In genomic region chr2:45773909-45774308, GRCh38 we compare ENCODE assay signal across 23 cellular contexts.
A peak's percentile ranks its signal among the peaks of the same experiment; 100 is the strongest.
DNase-seq lines count a peak whose midpoint lies in the region; ATAC-seq and TF ChIP-seq lines count a peak whose summit lies in the region.
"Had no signal": no experiment of that assay in that cellular context is flagged by ENCODE, and none has a peak within 500 bp of the region (broad histone marks: within the 10 kb centered on the region; RNA-seq: fewer than 3 reads in every experiment).

No MANE protein-coding gene starts in this region.

- H3K36me3 ChIP-seq in neuronal stem cell (replicated peaks in 1 of 2; ENCODE audit: control insufficient read depth in 2 of 2, insufficient read depth in 2 of 2, low read length in 2 of 2) (no peaks in the 10 kb centered on the region), A673 (ENCODE audit: insufficient read depth, low read length, poor library complexity, severe bottlenecking) (no peaks in the 10 kb centered on the region)
- H3K36me3 ChIP-seq: SJCRH30 had no signal

- peak overlapping the region; percentile 59 for H3K27ac ChIP-seq in right cardiac atrium (ENCODE audit: low read length)
- no peak overlapping the region for H3K27ac ChIP-seq in neuronal stem cell (replicated peaks; ENCODE audit: low read length)
- no peak overlapping the region for H3K27ac ChIP-seq in A673 (ENCODE audit: low read depth, low read length, poor library complexity, severe bottlenecking)
- H3K27ac ChIP-seq: GM23248, SJCRH30 had no signal

- H2BK12ac ChIP-seq in neuronal stem cell (ENCODE audit: low read length): no peak overlapping the region

- H3K9me3 ChIP-seq in right cardiac atrium (ENCODE audit: control insufficient read depth, low read length) (no peaks in the 10 kb centered on the region), neuronal stem cell (replicated peaks in 1 of 2; ENCODE audit: control insufficient read depth in 2 of 2, insufficient read depth in 1 of 2, low read depth in 1 of 2, low read length in 2 of 2) (no peaks in the 10 kb centered on the region), A673 (ENCODE audit: low read depth, low read length, poor library complexity, severe bottlenecking) (no peaks in the 10 kb centered on the region)
- H3K9me3 ChIP-seq: BE2C, SJCRH30 had no signal

- H3K4me3 ChIP-seq in right cardiac atrium (ENCODE audit: low read length) (no peak overlapping the region), neuronal stem cell (ENCODE audit: low read length in 2 of 2) (no peak overlapping the region), A673 (ENCODE audit: low read depth, low read length, poor library complexity, severe bottlenecking) (no peak overlapping the region)
- H3K4me3 ChIP-seq: GM23248, K562, SJCRH30 had no signal

- no TSS peak for BruUV-seq in A673 (replicated peaks; lab: Mats Ljungman, UMichigan)

- H3K4ac ChIP-seq in neuronal stem cell (ENCODE audit: low read length): no peak overlapping the region

- CTCF ChIA-PET in A673 (lab: Charles Lee): no interaction called here

- no peaks in the 10 kb centered on the region for H3K36me3 Mint-ChIP-seq in dendritic cell treated with granulocyte-macrophage colony-stimulating factor and Interleukin-4, amounts not matched to agents 40 ng/mL and 50 ng/mL, for 4 days (ENCODE audit: low read depth)
- H3K36me3 Mint-ChIP-seq: CD4-positive, CD25-positive, alpha-beta regulatory T cell had no signal

- no peak overlapping the region for H3K23ac ChIP-seq in neuronal stem cell (ENCODE audit: low read depth, low read length, poor library complexity)

- intact Hi-C loops in right cardiac atrium (cut with DNase I): loop anchor here in 2 of 4 donors (5.0 to 10.0 kb wide), 2 partner anchors 122 to 161 kb away; partner anchors contain the start of gene PRKCE (in 2 of the 2)
- intact Hi-C loops in Right ventricle myocardium inferior (cut with DNase I): no loop called here
- intact Hi-C loops in dendritic cell treated with granulocyte-macrophage colony-stimulating factor and Interleukin-4, amounts not matched to agents 40 ng/mL and 50 ng/mL, for 4 days (cut with micrococcal nuclease): no loop called here
- intact Hi-C loops in A673 (cut with micrococcal nuclease; ENCODE audit: unreplicated experiment): no loop called here

- H3K18ac ChIP-seq in neuronal stem cell (ENCODE audit: low read length): peak overlapping the region; percentile 48

- peak overlapping the region; percentile 63 for H3K27ac Mint-ChIP-seq in dendritic cell treated with granulocyte-macrophage colony-stimulating factor and Interleukin-4, amounts not matched to agents 40 ng/mL and 50 ng/mL, for 4 days
- H3K27ac Mint-ChIP-seq: CD4-positive, CD25-positive, alpha-beta regulatory T cell; H9 had no signal

- H3K4me1 ChIP-seq in right cardiac atrium (ENCODE audit: control insufficient read depth, insufficient read depth, low read length) (peaks cover 23% of the 10 kb centered on the region), neuronal stem cell (ENCODE audit: control insufficient read depth in 2 of 2, insufficient read depth in 1 of 2, low read depth in 1 of 2, low read length in 2 of 2) (peaks cover 18 to 22% of the 10 kb centered on the region in 2 donors), A673 (ENCODE audit: insufficient read depth, low read length, poor library complexity, severe bottlenecking) (no peaks in the 10 kb centered on the region)
- H3K4me1 ChIP-seq: SJCRH30 had no signal

- no peak overlapping the region for H2AFZ ChIP-seq in neuronal stem cell (ENCODE audit: low read length)
- H2AFZ ChIP-seq: GM23248 had no signal

- H3K4me3 Mint-ChIP-seq in dendritic cell treated with granulocyte-macrophage colony-stimulating factor and Interleukin-4, amounts not matched to agents 40 ng/mL and 50 ng/mL, for 4 days: no peak overlapping the region
- H3K4me3 Mint-ChIP-seq: CD4-positive, CD25-positive, alpha-beta regulatory T cell; H9 had no signal

- H2BK120ac ChIP-seq in neuronal stem cell (ENCODE audit: low read depth, low read length): no peak overlapping the region

- H3K9me3 Mint-ChIP-seq in dendritic cell treated with granulocyte-macrophage colony-stimulating factor and Interleukin-4, amounts not matched to agents 40 ng/mL and 50 ng/mL, for 4 days: no peaks in the 10 kb centered on the region
- H3K9me3 Mint-ChIP-seq: H9 had no signal

- peak overlapping the region; percentile 39 for H3K14ac ChIP-seq in neuronal stem cell (ENCODE audit: low read length)

- peak overlapping the region; percentile 33 for H3K9ac ChIP-seq in neuronal stem cell (ENCODE audit: low read depth, low read length, poor library complexity)
- H3K9ac ChIP-seq: GM23248 had no signal

- no peak overlapping the region for H2BK5ac ChIP-seq in neuronal stem cell (ENCODE audit: low read length)

- H3K79me1 ChIP-seq in neuronal stem cell (ENCODE audit: low read depth, low read length): no peaks in the 10 kb centered on the region

- H3K4me1 Mint-ChIP-seq in dendritic cell treated with granulocyte-macrophage colony-stimulating factor and Interleukin-4, amounts not matched to agents 40 ng/mL and 50 ng/mL, for 4 days (ENCODE audit: low read depth): peaks cover 82% of the 10 kb centered on the region

- no peak overlapping the region for H4K8ac ChIP-seq in neuronal stem cell (ENCODE audit: low read depth, low read length)

- ATAC-seq in right cardiac atrium (no peak), Right ventricle myocardium inferior (no peak), GM21423 (IDR thresholded peaks at IDR 0.05; ENCODE audit: unreplicated experiment) (no peak)
- ATAC-seq: K562, SK-N-SH treated with all-trans-retinoic acid at 6 μM for 48 hours had no signal

- 93% methylated on average over 9 of the region's 9 CpGs for WGBS in right cardiac atrium
- WGBS in neuronal stem cell (ENCODE audit: extremely low coverage in 2 of 2, insufficient read length in 2 of 2, insufficient replicate concordance in 1 of 2), 2 donors: no CpG with 5 or more reads among the region's 9 CpGs

- DNase-seq in right cardiac atrium (no peak), Right ventricle myocardium inferior (ENCODE audit: missing footprints) (no peak), neuronal stem cell (ENCODE audit: low spot score) (no peak), A673 (ENCODE audit: low spot score) (no peak), middle frontal gyrus (ENCODE audit: extremely low spot score, low spot score) (no peak)
- DNase-seq: BE2C; CD4-positive, CD25-positive, alpha-beta regulatory T cell; DMS153; DND-41; GM23248; H9; NCI-H1105 treated with DMSO at 0.1 percent for 48 hours; NCI-H146; NCI-H1930; NCI-H2107; NCI-H446; NCI-H524 treated with DMSO at 0.1 percent for 48 hours; NCI-H774; SJCRH30 had no signal

- peaks cover 9% of the 10 kb centered on the region for H3K27me3 Mint-ChIP-seq in dendritic cell treated with granulocyte-macrophage colony-stimulating factor and Interleukin-4, amounts not matched to agents 40 ng/mL and 50 ng/mL, for 4 days
- H3K27me3 Mint-ChIP-seq: CD4-positive, CD25-positive, alpha-beta regulatory T cell had no signal

- H2BK15ac ChIP-seq in neuronal stem cell (ENCODE audit: low read length): peak overlapping the region; percentile 65

- no peak for TF ChIP-seq CTCF in A673 (conservative IDR thresholded peaks at IDR 0.05; ENCODE audit: low read depth, low read length)

- H3K4me2 ChIP-seq in neuronal stem cell (ENCODE audit: insufficient read depth, low read length, poor library complexity, severe bottlenecking): no peak overlapping the region

- no peak overlapping the region for H4K91ac ChIP-seq in neuronal stem cell (ENCODE audit: low read depth, low read length, poor library complexity)

- H3K27me3 ChIP-seq in right cardiac atrium (ENCODE audit: control insufficient read depth, insufficient read depth) (no peaks in the 10 kb centered on the region), neuronal stem cell (ENCODE audit: control insufficient read depth in 3 of 3, insufficient read depth in 3 of 3, low read depth in 1 of 3, low read length in 3 of 3) (no peaks in the 10 kb centered on the region), A673 (replicated peaks; ENCODE audit: insufficient read depth, low read depth, low read length, poor library complexity) (no peaks in the 10 kb centered on the region)
- H3K27me3 ChIP-seq: BE2C, SJCRH30 had no signal

- POLR2A ChIA-PET in A673 (lab: Charles Lee; ENCODE audit: low non-redundant PET): no interaction called here

- no peak overlapping the region for H2AK5ac ChIP-seq in neuronal stem cell (ENCODE audit: low read depth, low read length)
